8 cellular contexts compared by ENCODE assay signal in genomic region chr1:19436716-19437476, GRCh38. TPM values are rescaled to one million over a fixed set of nuclear protein-coding genes. Genes with fewer than 3 reads are reported as not detected.
A peak's percentile ranks its signal among the peaks of the same experiment; 100 is the strongest.
DNase-seq lines count a peak whose midpoint lies in the region; ATAC-seq, FAIRE-seq and TF ChIP-seq lines count a peak whose summit lies in the region.

No MANE protein-coding gene starts in this region.

- intact Hi-C loops in dorsolateral prefrontal cortex (cut with DNase I), result loop anchor here in 1 of 2 donors (10.0 kb wide), 1 partner anchor 48 kb away; the partner anchor contains the start of gene CAPZB

- H3K9me3 ChIP-seq in A549, result no peaks in the 10 kb centered on the region
- H3K9me3 ChIP-seq in muscle layer of colon (ENCODE audit: low read length), result no peaks in the 10 kb centered on the region

- FAIRE-seq in A549 (lab: Jason Lieb, UNC), result no peak

- CTCF ChIA-PET in A549 (lab: Yijun Ruan, JAX), result interaction anchor here (2.0 kb wide), 2 partner anchors 95 to 214 kb away, joined by 4 to 8 read pairs; no protein-coding TSS in a partner anchor

- no peaks in the 10 kb centered on the region for H3K36me3 Mint-ChIP-seq in endothelial cell (ENCODE audit: low read depth, unreplicated experiment)

- peaks cover 32% of the 10 kb centered on the region for H3K4me1 Mint-ChIP-seq in endothelial cell (ENCODE audit: unreplicated experiment)

- no peak for TF ChIP-seq POLR2A in A549 (IDR thresholded peaks at IDR 0.05; ENCODE audit: low read length)

- H3K4me3 ChIP-seq in A549 (no peak overlapping the region), dorsolateral prefrontal cortex (peak overlapping the region in 1 of 59 donors; percentile 2), muscle layer of colon (ENCODE audit: low read depth in 1 of 2, low read length in 2 of 2) (no peak overlapping the region)

- no peaks in the 10 kb centered on the region for H3K36me3 ChIP-seq in muscle layer of colon (ENCODE audit: insufficient read depth, low read length)

- H3K27ac ChIP-seq in A549, result peak overlapping the region in 1 of 2 experiments; percentile 42; a peak in 1 of 6 replicates
- peak overlapping the region; percentile 19 to 90 (median 75) for H3K27ac ChIP-seq in dorsolateral prefrontal cortex
- H3K27ac ChIP-seq in muscle layer of colon (ENCODE audit: low read depth, low read length), result peak overlapping the region; percentile 93

- POLR2A ChIA-PET in A549 (lab: Yijun Ruan, JAX), result no interaction called here

- no peak for TF ChIP-seq RAD21 in A549 (conservative IDR thresholded peaks at IDR 0.05 in 1 of 2, IDR thresholded peaks at IDR 0.05 in 1 of 2)

- H3K9ac ChIP-seq in muscle layer of colon (ENCODE audit: low read length), result peak overlapping the region; percentile 0

- ATAC-seq in A549, result no peak

- no peak for TF ChIP-seq EP300 in A549 (IDR thresholded peaks at IDR 0.05)

- no peak overlapping the region for H3K4me3 Mint-ChIP-seq in endothelial cell (ENCODE audit: unreplicated experiment)

- H3K9me3 Mint-ChIP-seq in endothelial cell (ENCODE audit: unreplicated experiment), result no peaks in the 10 kb centered on the region

- peak in 1 of 2 experiments; percentile 11 for DNase-seq in A549 (ENCODE audit: low read depth in 1 of 2, low spot score in 1 of 2)
- DNase-seq in NOMO-1 treated with DMSO at 0.1 percent for 48 hours (lab: John Stamatoyannopoulos, UW; ENCODE audit: unreplicated experiment), result peak; percentile 77
- DNase-seq in dorsolateral prefrontal cortex, result peak in 4 of 10 donors; percentile 50 to 69 (median 64)
- DNase-seq in iPS-NIHi7 (ENCODE audit: extremely low spot score), result no peak
- no peak for DNase-seq in occipital lobe (lab: John Stamatoyannopoulos, UW)
- no peak for DNase-seq in activated gamma-delta T cell (lab: John Stamatoyannopoulos, UW)
- no peak for DNase-seq in endothelial cell (ENCODE audit: low spot score)

- WGBS in A549 (ENCODE audit: missing lambda C conversion rate), result 68% methylated on average over 8 of the region's 8 CpGs

- no peaks in the 10 kb centered on the region for H3K27me3 ChIP-seq in dorsolateral prefrontal cortex
- H3K27me3 ChIP-seq in muscle layer of colon (ENCODE audit: control insufficient read depth in 1 of 2, insufficient read depth in 2 of 2, low read length in 2 of 2), result no peaks in the 10 kb centered on the region

- TF ChIP-seq CTCF in A549 (IDR thresholded peaks at IDR 0.05) (no peak), dorsolateral prefrontal cortex (IDR thresholded peaks at IDR 0.05 in 54 of 56, conservative IDR thresholded peaks at IDR 0.05 in 2 of 56; ENCODE audit: low read depth in 1 of 56, partially characterized antibody in 56 of 56) (no peak), endothelial cell (IDR thresholded peaks at IDR 0.05; ENCODE audit: unreplicated experiment) (no peak)

- H3K4me1 ChIP-seq in A549, result peaks cover 54% of the 10 kb centered on the region
- peaks cover 96% of the 10 kb centered on the region for H3K4me1 ChIP-seq in muscle layer of colon (ENCODE audit: insufficient read depth, low read length)

- no peaks in the 10 kb centered on the region for H3K27me3 Mint-ChIP-seq in endothelial cell (ENCODE audit: unreplicated experiment)

- H3K27ac Mint-ChIP-seq in endothelial cell (ENCODE audit: unreplicated experiment), result no peak overlapping the region

- H3K4me2 ChIP-seq in A549, result peak overlapping the region; percentile 16

TF ChIP-seq in A549, 52 proteins besides CTCF, POLR2A, EP300 and RAD21:
- no peak for TF ChIP-seq HDAC2 (IDR thresholded peaks at IDR 0.05)
- no peak for TF ChIP-seq NFE2L2 (conservative IDR thresholded peaks at IDR 0.05; ENCODE audit: low read length)
- peak; percentile 63 for TF ChIP-seq MAFK (IDR thresholded peaks at IDR 0.05; ENCODE audit: partially characterized antibody)
- no peak for TF ChIP-seq POLR2AphosphoS2 (conservative IDR thresholded peaks at IDR 0.05; ENCODE audit: low read length)

RNA-seq across cellular contexts. Expression of gene CAPZB, which starts 48.4 kb away (rescaled TPM):
- 129 and 133 TPM in 2 replicates for polyA plus RNA-seq in A549 (2011; rRNA removed)
- 133 and 152 TPM in 2 replicates for polyA plus RNA-seq in A549 (2012; cell fraction: cytosol; rRNA removed)
- 68.8 and 88.9 TPM in 2 replicates for polyA plus RNA-seq in A549 (2012; cell fraction: nucleus; rRNA removed)
- 281 to 306 TPM (median 296 TPM) in 3 replicates for polyA plus RNA-seq in A549 (2017; fragmentation: RNase III; extraction: RNeasy Plus Mini Kit Qiagen cat#74134 plus additional on column Dnase treatment)
- polyA minus RNA-seq in A549 (2011; rRNA and poly(A)+ RNA removed), result 76.6 and 87.0 TPM in 2 replicates
- 100 to 1,000 TPM; 118 to 250 (median 198) TPM for total RNA-seq in dorsolateral prefrontal cortex
- total RNA-seq in occipital lobe, result 38.4 TPM
- 414 TPM for total RNA-seq in endothelial cell (ENCODE audit: unreplicated experiment)
